20 cellular contexts compared by ENCODE assay signal in the genomic region with DNA sequence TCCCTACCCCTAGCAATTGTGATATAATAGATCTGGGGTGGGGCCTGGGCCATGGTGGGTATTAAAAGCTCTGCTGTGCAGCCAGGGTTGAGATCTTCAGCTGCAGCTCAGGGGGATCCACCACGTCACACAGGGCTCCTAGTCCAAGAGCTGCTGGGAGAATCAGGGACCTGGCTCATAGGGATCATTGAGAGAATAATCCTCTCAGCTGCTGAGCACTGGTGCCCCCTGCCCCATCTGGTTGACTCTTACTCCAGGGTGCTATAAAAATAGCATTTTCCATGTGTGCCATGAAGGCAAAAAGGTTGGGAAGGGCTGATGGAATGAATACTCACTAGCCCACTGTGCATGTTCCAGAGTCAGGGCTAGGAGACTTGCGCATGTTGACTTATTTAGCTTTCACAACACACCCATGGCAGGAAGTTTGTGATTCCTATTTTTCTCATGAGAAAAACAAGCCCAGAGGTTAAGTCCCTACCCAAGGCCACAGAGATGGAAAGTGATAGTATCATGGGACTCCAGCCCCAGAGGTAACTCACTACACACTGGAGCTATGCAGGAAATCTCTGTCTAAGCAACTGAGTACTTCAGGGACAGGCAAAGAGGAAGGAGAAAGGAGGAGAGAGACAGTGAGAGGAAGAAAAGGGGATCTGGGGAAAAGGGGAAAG.
"Had no signal": no experiment of that assay in that cellular context is flagged by ENCODE, and none has a peak within 500 bp of the region (broad histone marks: within the 10 kb centered on the region; RNA-seq: fewer than 3 reads in every experiment).

No MANE protein-coding gene starts in this region.

- ATAC-seq: activated CD8-positive, alpha-beta T cell treated with anti-CD3 and anti-CD28 coated beads for 36 hours; body of pancreas; foreskin keratinocyte; left colon had no signal

- DNase-seq: activated CD4-positive, alpha-beta T cell treated with anti-CD3 and anti-CD28 coated beads for 48 hours; activated CD4-positive, CD25-positive, alpha-beta regulatory T cell; activated CD8-positive, alpha-beta T cell treated with anti-CD3 and anti-CD28 coated beads for 36 hours; activated naive CD4-positive, alpha-beta T cell treated with anti-CD3 and anti-CD28 coated beads for 36 hours; activated T-cell treated with anti-CD3 and anti-CD28 coated beads, Interleukin-2, amount 50 U/mL, for 24 hours; body of pancreas; central memory CD4-positive, alpha-beta T cell; dorsolateral prefrontal cortex; foreskin keratinocyte; glutamatergic neuron; hippocampal formation; left colon; mammary epithelial cell; midbrain; nucleus accumbens; retina had no signal

- H3K27me3 ChIP-seq: body of pancreas, dorsolateral prefrontal cortex, foreskin keratinocyte had no signal

- H3K4me1 ChIP-seq: foreskin keratinocyte had no signal

- H3K27me3 Mint-ChIP-seq: activated CD8-positive, alpha-beta T cell treated with anti-CD3 and anti-CD28 coated beads for 36 hours; activated T-cell treated with anti-CD3 and anti-CD28 coated beads, Interleukin-2, amount 50 U/mL, for 24 hours had no signal

- H3K9me3 Mint-ChIP-seq: activated CD8-positive, alpha-beta T cell treated with anti-CD3 and anti-CD28 coated beads for 36 hours; activated naive CD4-positive, alpha-beta T cell treated with anti-CD3 and anti-CD28 coated beads for 36 hours; activated T-cell treated with anti-CD3 and anti-CD28 coated beads, Interleukin-2, amount 50 U/mL, for 24 hours; nephron had no signal

- H3K9me3 ChIP-seq: body of pancreas had no signal

- H3K27ac ChIP-seq: body of pancreas, epithelial cell of prostate, foreskin keratinocyte had no signal

- FAIRE-seq: colon, islet of Langerhans had no signal

- H3K4me3 Mint-ChIP-seq: activated CD8-positive, alpha-beta T cell treated with anti-CD3 and anti-CD28 coated beads for 36 hours; activated naive CD4-positive, alpha-beta T cell treated with anti-CD3 and anti-CD28 coated beads for 36 hours; activated T-cell treated with anti-CD3 and anti-CD28 coated beads, Interleukin-2, amount 50 U/mL, for 24 hours; nephron had no signal

- H3K4me3 ChIP-seq: body of pancreas, dorsolateral prefrontal cortex had no signal

- H3K27ac Mint-ChIP-seq: activated CD8-positive, alpha-beta T cell treated with anti-CD3 and anti-CD28 coated beads for 36 hours; activated naive CD4-positive, alpha-beta T cell treated with anti-CD3 and anti-CD28 coated beads for 36 hours; activated T-cell treated with anti-CD3 and anti-CD28 coated beads, Interleukin-2, amount 50 U/mL, for 24 hours; nephron had no signal
